1 cellular context compared by ENCODE assay signal in the genomic region with DNA sequence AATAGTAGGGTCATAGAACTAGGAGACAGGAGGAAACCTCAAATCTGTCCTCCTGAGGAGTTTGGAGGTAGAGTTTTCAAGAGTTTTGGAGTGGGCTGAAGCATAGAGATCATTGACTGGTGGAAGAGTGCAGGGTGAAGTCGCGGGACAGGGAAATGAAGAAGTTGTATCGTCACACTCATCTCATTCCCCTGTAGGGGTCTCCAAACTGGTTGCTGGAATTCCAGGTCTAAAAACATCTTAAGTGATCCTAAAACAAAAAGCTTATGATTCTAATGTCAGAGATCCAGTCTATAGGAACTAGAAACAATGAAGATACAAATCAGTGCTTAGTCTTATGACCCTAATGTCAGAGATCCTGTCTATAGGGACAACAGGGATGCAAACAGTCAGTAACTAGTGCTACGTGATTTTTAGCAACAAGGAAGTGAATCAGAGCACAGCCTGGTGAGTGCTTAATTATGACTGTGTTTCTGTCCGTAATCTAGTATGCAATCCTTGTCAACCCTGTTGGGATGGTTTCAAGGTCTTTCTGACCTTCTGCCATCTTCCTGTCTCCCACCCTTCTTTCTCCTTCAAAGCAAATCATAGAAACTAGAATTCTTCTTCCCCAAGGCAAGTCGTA.
TF ChIP-seq lines count a peak whose summit lies in the region.

No MANE protein-coding gene starts in this region.

TF ChIP-seq in WTC11, 78 proteins besides CTCF, POLR2A, EP300 and RAD21 (continued from another document):
- TF ChIP-seq AR (CRISPR knock-in tag; IDR thresholded peaks at IDR 0.05): no peak
- no peak for TF ChIP-seq HMGA2 (CRISPR knock-in tag; IDR thresholded peaks at IDR 0.05)
- no peak for TF ChIP-seq GABPB1 (CRISPR knock-in tag; IDR thresholded peaks at IDR 0.05)
- TF ChIP-seq ZMAT4 (CRISPR knock-in tag; IDR thresholded peaks at IDR 0.05): no peak
- no peak for TF ChIP-seq KAT7 (CRISPR knock-in tag; IDR thresholded peaks at IDR 0.05; ENCODE audit: borderline replicate concordance)
- TF ChIP-seq TEAD4 (CRISPR knock-in tag; IDR thresholded peaks at IDR 0.05): no peak
- TF ChIP-seq SOX15 (CRISPR knock-in tag; IDR thresholded peaks at IDR 0.05): no peak
